8 cellular contexts compared by ENCODE assay signal in the genomic region with DNA sequence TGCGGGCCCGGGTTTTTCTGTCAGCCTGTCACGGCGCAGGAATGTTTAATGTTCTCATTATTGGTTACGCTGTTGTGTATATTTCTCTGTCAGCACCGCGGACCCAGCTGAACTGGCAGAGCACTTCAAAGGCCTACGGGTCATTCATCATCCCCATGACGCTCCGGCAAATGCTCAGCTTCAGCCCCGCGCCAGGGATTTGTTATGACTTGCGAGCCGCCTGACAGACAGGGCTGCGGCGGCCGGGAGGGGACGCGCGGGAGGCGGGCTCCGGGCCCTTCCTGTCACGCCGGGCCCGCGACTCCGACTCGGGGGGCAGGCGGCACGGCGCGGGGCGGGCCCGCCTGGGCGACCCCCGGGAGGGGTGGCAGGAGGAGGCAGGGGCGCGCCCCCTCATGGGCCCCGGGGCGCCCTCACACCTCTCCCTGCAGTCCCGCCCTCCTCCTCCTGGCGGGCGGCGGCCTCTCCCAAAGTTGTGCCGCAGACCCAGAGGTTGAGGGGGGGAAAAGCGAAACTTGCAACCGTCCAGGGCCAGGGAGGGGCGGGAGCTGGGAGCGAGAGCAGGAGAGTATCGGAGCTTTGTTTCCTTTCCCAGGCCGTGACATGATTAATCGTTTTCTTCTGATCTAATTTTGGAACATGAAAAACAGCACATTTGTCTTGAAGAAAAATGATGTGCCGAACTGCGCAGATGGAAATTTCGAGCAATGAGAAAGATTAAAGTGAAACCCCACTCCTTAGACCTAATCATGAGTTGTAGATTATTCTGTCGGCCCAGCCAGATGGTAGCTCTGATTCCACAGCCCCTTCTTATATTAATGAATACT. TPM values are rescaled to one million over a fixed set of nuclear protein-coding genes. Genes with fewer than 3 reads are reported as not detected.
DNase-seq lines count a peak whose midpoint lies in the region; ATAC-seq and TF ChIP-seq lines count a peak whose summit lies in the region.

No MANE protein-coding gene starts in this region.

- peak overlapping the region; percentile 18 for H3K27ac ChIP-seq in IMR-90 (ENCODE audit: insufficient read depth, low read length)
- peak overlapping the region; percentile 79 for H3K27ac ChIP-seq in RWPE2 (ENCODE audit: poor library complexity, severe bottlenecking)
- peak overlapping the region; percentile 78 to 96 (median 90) for H3K27ac ChIP-seq in gastroesophageal sphincter
- H3K27ac ChIP-seq in neutrophil, result no peak overlapping the region
- H3K27ac ChIP-seq in subcutaneous abdominal adipose tissue (ENCODE audit: low read depth, low read length), result peak overlapping the region; percentile 65

- TF ChIP-seq EP300 in gastroesophageal sphincter (IDR thresholded peaks at IDR 0.05), result no peak

- H3K4ac ChIP-seq in IMR-90 (ENCODE audit: low read depth, low read length), result peak overlapping the region; percentile 59

- peak overlapping the region; percentile 46 for H3K9ac ChIP-seq in IMR-90 (ENCODE audit: low read depth, low read length)
- peak overlapping the region; percentile 57 to 93 (median 74) for H3K9ac ChIP-seq in subcutaneous abdominal adipose tissue (ENCODE audit: low read length in 5 of 5)

- peaks cover 6% of the 10 kb centered on the region for H3K9me1 ChIP-seq in IMR-90 (ENCODE audit: insufficient read depth, low read length)

- H4K5ac ChIP-seq in IMR-90 (ENCODE audit: low read depth, low read length), result peak overlapping the region; percentile 45

- POLR2A ChIA-PET in IMR-90 (lab: Charles Lee; ENCODE audit: unreplicated experiment), result no interaction called here

- H2BK15ac ChIP-seq in IMR-90 (ENCODE audit: low read depth, low read length), result peak overlapping the region; percentile 7; the same call in 2 of the 3 replicates

- TF ChIP-seq CTCF in IMR-90 (conservative IDR thresholded peaks at IDR 0.05; ENCODE audit: low read depth, low read length) (peak; percentile 18; the same call in 1 of the 2 replicates), RWPE2 (IDR thresholded peaks at IDR 0.05; ENCODE audit: poor library complexity, severe bottlenecking) (peak; percentile 50), gastroesophageal sphincter (IDR thresholded peaks at IDR 0.05) (peak in 3 of 4 experiments; percentile 40 to 75 (median 58)), neutrophil (IDR thresholded peaks at IDR 0.05) (no peak)

- H3K14ac ChIP-seq in IMR-90 (replicated peaks; ENCODE audit: low read depth, low read length), result peak overlapping the region; percentile 47; the same call in 1 of the 2 replicates

- peak overlapping the region; percentile 87 for H2BK120ac ChIP-seq in IMR-90 (ENCODE audit: low read depth, low read length)

- no TSS peak for BruUV-seq in IMR-90 (replicated peaks; lab: Mats Ljungman, UMichigan)

- H4K91ac ChIP-seq in IMR-90 (ENCODE audit: insufficient read depth, low read depth, low read length), result peak overlapping the region; percentile 15

- H3K56ac ChIP-seq in IMR-90 (ENCODE audit: extremely low read depth, insufficient read depth, low read length), result peak overlapping the region; percentile 19; the same call in 1 of the 2 replicates

- TF ChIP-seq POLR2A in IMR-90 (IDR thresholded peaks at IDR 0.05; ENCODE audit: low read depth, low read length), result no peak
- TF ChIP-seq POLR2A in gastroesophageal sphincter (IDR thresholded peaks at IDR 0.05), result peak in 1 of 2 donors; percentile 49

- peak; percentile 16; the same call in 1 of the 2 replicates for TF ChIP-seq RAD21 in IMR-90 (IDR thresholded peaks at IDR 0.05; ENCODE audit: low read length)

- H3K79me1 ChIP-seq in IMR-90 (ENCODE audit: low read depth in 1 of 2, low read length in 2 of 2), result no peaks in the 10 kb centered on the region

- H4K8ac ChIP-seq in IMR-90 (ENCODE audit: low read depth in 2 of 2, low read length in 2 of 2), result peak overlapping the region in 1 of 2 experiments; percentile 38; a peak in 2 of 4 replicates

- peak overlapping the region; percentile 85 for H2AFZ ChIP-seq in IMR-90 (replicated peaks; ENCODE audit: low read length, poor library complexity)

- H2AK5ac ChIP-seq in IMR-90 (ENCODE audit: low read depth, low read length), result peak overlapping the region; percentile 37; the same call in 1 of the 2 replicates

- DNase-seq in CD1c-positive myeloid dendritic cell (ENCODE audit: extremely low spot score) (peak; percentile 59), IMR-90 (peak; percentile 93), RWPE2 (ENCODE audit: low spot score) (peak; percentile 92)
- DNase-seq in activated naive CD4-positive, alpha-beta T cell treated with Interleukin-2 at 50 U/mL for 16 hours, result peak; percentile 68

- H3K4me3 ChIP-seq in IMR-90 (ENCODE audit: insufficient read depth, low read depth, low read length), result peak overlapping the region; percentile 32
- peak overlapping the region; percentile 40 for H3K4me3 ChIP-seq in RWPE2 (ENCODE audit: severe bottlenecking)
- peak overlapping the region; percentile 46 to 69 for H3K4me3 ChIP-seq in gastroesophageal sphincter
- H3K4me3 ChIP-seq in neutrophil (ENCODE audit: low read depth in 1 of 2, low read length in 1 of 2), result peak overlapping the region; percentile 46 to 54
- peak overlapping the region; percentile 66 to 78 (median 77) for H3K4me3 ChIP-seq in subcutaneous abdominal adipose tissue (ENCODE audit: low read depth in 1 of 5, low read length in 5 of 5)

- no peaks in the 10 kb centered on the region for H3K36me3 ChIP-seq in IMR-90 (ENCODE audit: control insufficient read depth, insufficient read depth, low read length)
- H3K36me3 ChIP-seq in RWPE2 (ENCODE audit: low read depth), result no peaks in the 10 kb centered on the region
- no peaks in the 10 kb centered on the region for H3K36me3 ChIP-seq in gastroesophageal sphincter
- no peaks in the 10 kb centered on the region for H3K36me3 ChIP-seq in neutrophil
- no peaks in the 10 kb centered on the region for H3K36me3 ChIP-seq in subcutaneous abdominal adipose tissue (ENCODE audit: control insufficient read depth in 5 of 5, insufficient read depth in 5 of 5, low read length in 5 of 5)

- ATAC-seq in GM19467 (IDR thresholded peaks at IDR 0.05; ENCODE audit: unreplicated experiment), result peak; percentile 78
- ATAC-seq in IMR-90 (ENCODE audit: low read depth), result peak; percentile 78
- ATAC-seq in RWPE2 (ENCODE audit: low read depth), result peak; percentile 89
- peak; percentile 93 for ATAC-seq in gastroesophageal sphincter

- H2BK5ac ChIP-seq in IMR-90 (ENCODE audit: low read depth, low read length, poor library complexity, severe bottlenecking), result peak overlapping the region; percentile 32

- H2AK9ac ChIP-seq in IMR-90 (replicated peaks; ENCODE audit: low read depth, low read length, poor library complexity), result peak overlapping the region; percentile 47

- peak overlapping the region; percentile 19 for H3K18ac ChIP-seq in IMR-90 (ENCODE audit: low read depth, low read length)

- peaks cover 3% of the 10 kb centered on the region for H3K9me3 ChIP-seq in IMR-90 (ENCODE audit: control insufficient read depth, insufficient read depth, low read length)
- no peaks in the 10 kb centered on the region for H3K9me3 ChIP-seq in RWPE2 (ENCODE audit: severe bottlenecking)
- H3K9me3 ChIP-seq in gastroesophageal sphincter, result peaks cover 0 to 8% (median 0%) of the 10 kb centered on the region in 3 donors
- H3K9me3 ChIP-seq in neutrophil, result no peaks in the 10 kb centered on the region
- H3K9me3 ChIP-seq in subcutaneous abdominal adipose tissue (ENCODE audit: control insufficient read depth in 5 of 5, low read length in 5 of 5), result peaks cover 3 to 5% (median 5%) of the 10 kb centered on the region in 5 donors

- dilution Hi-C loops in IMR-90 (cut with HindIII; ENCODE audit: low sequenced_read_pairs, unreplicated experiment), result no loop called here

- H4K20me1 ChIP-seq in IMR-90 (ENCODE audit: insufficient read depth, low read length), result no peaks in the 10 kb centered on the region

- peak overlapping the region; percentile 55 for H2BK20ac ChIP-seq in IMR-90 (ENCODE audit: low read depth, low read length)

- 4% methylated on average over 7 of the region's 56 CpGs; no CpG with 5 or more reads in 1 of the 2 experiments for WGBS in IMR-90 (ENCODE audit: extremely low coverage in 2 of 2, insufficient read length in 1 of 2), 2 experiments
- WGBS in gastroesophageal sphincter (ENCODE audit: low coverage in 1 of 2), 2 donors, result 0% methylated on average over 10 to 13 of the region's 56 CpGs

- intact Hi-C loops in IMR-90 (cut with micrococcal nuclease), result loop anchor here (1.0 to 5.0 kb wide), 2 partner anchors 101 to 1482 kb away; no protein-coding TSS in a partner anchor

- H3K4me2 ChIP-seq in IMR-90 (ENCODE audit: low read depth, low read length), result peak overlapping the region; percentile 83

- in situ Hi-C loops in IMR-90 (cut with MboI; ENCODE audit: low sequenced_read_pairs), result loop anchor here (10.0 kb wide), 1 partner anchor 100 kb away; no protein-coding TSS in a partner anchor

- CTCF ChIA-PET in IMR-90 (lab: Yijun Ruan, JAX), result interaction anchor here (0.6 to 1.4 kb wide), 4 partner anchors 13 to 1942 kb away, joined by 3 to 7 read pairs (median 4); no protein-coding TSS in a partner anchor

- H3K27me3 ChIP-seq in IMR-90 (ENCODE audit: control insufficient read depth, insufficient read depth, low read length) (no peaks in the 10 kb centered on the region; the same call in 1 of the 2 replicates), RWPE2 (ENCODE audit: insufficient read depth, poor library complexity, severe bottlenecking) (no peaks in the 10 kb centered on the region), gastroesophageal sphincter (no peaks in the 10 kb centered on the region), neutrophil (peaks cover 77% of the 10 kb centered on the region), subcutaneous abdominal adipose tissue (ENCODE audit: control insufficient read depth in 5 of 5, insufficient read depth in 4 of 5, low read length in 5 of 5) (no peaks in the 10 kb centered on the region)

- peak overlapping the region; percentile 36 for H3K23ac ChIP-seq in IMR-90 (ENCODE audit: low read depth, low read length)

- H3K4me1 ChIP-seq in IMR-90 (ENCODE audit: control insufficient read depth, insufficient read depth, low read length) (peaks cover 24% of the 10 kb centered on the region), RWPE2 (ENCODE audit: insufficient read depth, poor library complexity, severe bottlenecking) (peaks cover 16% of the 10 kb centered on the region), gastroesophageal sphincter (peaks cover 5 to 42% (median 9%) of the 10 kb centered on the region in 3 donors), neutrophil (ENCODE audit: control insufficient read depth in 1 of 2, insufficient read depth in 1 of 2, low read depth in 1 of 2, low read length in 1 of 2) (peaks cover 14 to 16% of the 10 kb centered on the region in 2 experiments), subcutaneous abdominal adipose tissue (ENCODE audit: control insufficient read depth in 5 of 5, insufficient read depth in 5 of 5, low read length in 5 of 5) (peaks cover 2 to 26% (median 16%) of the 10 kb centered on the region in 5 donors)

TF ChIP-seq in IMR-90, 13 proteins besides CTCF, POLR2A, EP300 and RAD21 (continues in another document):
- TF ChIP-seq BHLHE40 (IDR thresholded peaks at IDR 0.05; ENCODE audit: low read depth, low read length) (peak; percentile 49; the same call in 1 of the 2 replicates), SMC3 (IDR thresholded peaks at IDR 0.05; ENCODE audit: low read depth, low read length) (peak; percentile 22; the same call in 1 of the 2 replicates)

RNA-seq across cellular contexts. Expression of a gene that starts 59.3 kb away (rescaled TPM):
- total RNA-seq in IMR-90 (2012; rRNA removed) (1.4 and 1.6 TPM in 2 replicates), gastroesophageal sphincter (10 to 100 TPM; 15.3 to 25.8 (median 21.6) TPM)
- polyA plus RNA-seq in IMR-90 (2012; rRNA removed), result 6.4 and 9.5 TPM in 2 replicates
- 10.7 and 12.1 TPM in 2 replicates for polyA plus RNA-seq in IMR-90 (2012; cell fraction: cytosol; rRNA removed)
- 22.0 and 64.6 TPM in 2 replicates for polyA plus RNA-seq in IMR-90 (2012; cell fraction: nucleus; rRNA removed; ENCODE audit: low replicate concordance)
